ENCODE assay signal across 3 cellular contexts in the genomic region with DNA sequence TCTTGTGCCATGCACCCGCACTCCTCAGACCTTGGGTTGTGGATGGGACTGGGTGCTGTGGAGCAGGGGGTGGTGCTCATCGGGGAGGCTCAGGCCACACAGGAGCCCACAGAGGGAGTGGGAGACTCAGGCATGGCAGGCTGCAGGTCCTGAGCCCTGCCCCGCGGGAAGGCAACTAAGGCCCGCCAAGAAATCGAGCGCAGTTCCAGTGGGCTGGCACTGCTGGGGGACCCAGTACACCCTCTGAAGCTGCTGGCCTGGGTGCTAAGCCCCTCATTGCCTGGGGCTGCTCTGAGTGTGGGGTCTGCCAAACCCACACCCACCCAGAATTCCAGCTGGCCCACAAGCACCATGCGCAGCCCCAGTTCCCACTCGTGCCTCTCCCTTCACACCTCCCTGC.
"Had no signal": no experiment of that assay in that cellular context is flagged by ENCODE, and none has a peak within 500 bp of the region (broad histone marks: within the 10 kb centered on the region; RNA-seq: fewer than 3 reads in every experiment).

No MANE protein-coding gene starts in this region.

- DNase-seq: IMR-90, KBM-7, KG1 had no signal
